ENCODE assay signal across 8 cellular contexts in the genomic region with DNA sequence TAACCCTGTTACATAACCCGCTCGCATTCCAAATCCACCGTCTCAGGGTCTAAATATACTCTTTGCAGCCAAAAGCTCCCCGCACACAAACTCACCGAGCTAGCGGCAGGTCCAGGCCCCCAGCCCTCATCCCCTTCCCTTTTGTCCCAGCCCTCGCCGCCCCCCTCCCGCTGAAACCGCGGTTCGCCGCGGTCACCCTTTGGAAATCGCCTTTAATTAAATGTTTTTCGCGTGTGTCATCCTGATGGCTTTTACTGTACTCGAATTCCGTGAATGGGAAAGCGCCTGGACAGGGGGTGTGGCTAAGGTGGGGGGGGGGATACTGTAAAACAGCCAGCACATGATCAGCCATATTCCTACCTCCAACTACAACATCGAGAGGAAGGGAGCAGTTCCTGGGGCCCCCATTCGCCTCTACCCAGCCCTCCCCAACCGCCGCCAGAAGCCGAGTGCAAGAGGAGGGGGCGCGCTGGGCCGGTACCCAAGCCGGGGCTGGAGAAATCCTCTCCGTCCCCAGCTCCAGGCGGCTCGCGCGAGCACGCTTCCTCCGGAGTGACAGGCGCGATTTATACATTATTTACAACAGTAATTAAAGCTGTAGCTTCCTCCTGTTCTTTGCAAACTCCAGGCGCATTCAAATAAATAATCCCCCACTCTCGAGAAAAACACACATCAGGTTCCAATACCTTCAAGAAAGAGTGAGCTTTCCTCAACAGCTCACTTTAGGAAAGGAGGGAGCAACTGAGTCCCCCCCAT. TPM values are rescaled to one million over a fixed set of nuclear protein-coding genes. Genes with fewer than 3 reads are reported as not detected.
A peak's percentile ranks its signal among the peaks of the same experiment; 100 is the strongest.
DNase-seq lines count a peak whose midpoint lies in the region; ATAC-seq and TF ChIP-seq lines count a peak whose summit lies in the region.

No MANE protein-coding gene starts in this region.

- no peaks in the 10 kb centered on the region for H3K27me3 ChIP-seq in vagina

- peaks cover 3% of the 10 kb centered on the region for H3K4me1 Mint-ChIP-seq in T-helper 2 cell treated with Interferon-gamma antibody and Interleukin-4, amounts not matched to agents 5 μg/mL and 100 μg/mL, for 36 hours (ENCODE audit: low read depth)
- H3K4me1 Mint-ChIP-seq in endothelial cell (ENCODE audit: unreplicated experiment) = peaks cover 43% of the 10 kb centered on the region

- no peak overlapping the region for H3K27ac Mint-ChIP-seq in T-helper 2 cell treated with Interferon-gamma antibody and Interleukin-4, amounts not matched to agents 5 μg/mL and 100 μg/mL, for 36 hours
- peak overlapping the region; percentile 67 for H3K27ac Mint-ChIP-seq in endothelial cell (ENCODE audit: unreplicated experiment)

- TF ChIP-seq POLR2A in vagina (IDR thresholded peaks at IDR 0.05) (no peak), GM18505 (IDR thresholded peaks at IDR 0.05; ENCODE audit: borderline replicate concordance, extremely low read depth, insufficient read depth, insufficient read length) (no peak)

- H3K4me1 ChIP-seq in mesodermal cell (ENCODE audit: control insufficient read depth, insufficient read depth, low read length, poor library complexity, severe bottlenecking) (peaks cover 5% of the 10 kb centered on the region), vagina (peaks cover 22% of the 10 kb centered on the region)

- H3K36me3 Mint-ChIP-seq in T-helper 2 cell treated with Interferon-gamma antibody and Interleukin-4, amounts not matched to agents 5 μg/mL and 100 μg/mL, for 36 hours (ENCODE audit: low read depth) = no peaks in the 10 kb centered on the region
- H3K36me3 Mint-ChIP-seq in endothelial cell (ENCODE audit: low read depth, unreplicated experiment) = no peaks in the 10 kb centered on the region

- H3K9me3 ChIP-seq in mesodermal cell (ENCODE audit: control insufficient read depth, low read length) = no peaks in the 10 kb centered on the region
- no peaks in the 10 kb centered on the region for H3K9me3 ChIP-seq in vagina

- intact Hi-C loops in vagina (cut with DNase I) = no loop called here

- DNase-seq in T-helper 2 cell treated with Interferon-gamma antibody and Interleukin-4, amounts not matched to agents 5 μg/mL and 100 μg/mL, for 36 hours (ENCODE audit: low spot score) = no peak
- no peak for DNase-seq in T-helper 2 cell
- peak; percentile 25 for DNase-seq in NCI-H82 treated with DMSO at 0.1 percent for 48 hours (lab: John Stamatoyannopoulos, UW; ENCODE audit: unreplicated experiment)
- DNase-seq in endothelial cell (ENCODE audit: low spot score) = peak; percentile 34
- DNase-seq in vagina (ENCODE audit: extremely low spot score in 2 of 2) = no peak
- DNase-seq in activated CD4-positive, CD25-positive, alpha-beta regulatory T cell treated with anti-CD3 and anti-CD28 coated beads, Interleukin-2, amount 50 U/mL, for 72 hours = no peak

- H3K4me3 Mint-ChIP-seq in T-helper 2 cell treated with Interferon-gamma antibody and Interleukin-4, amounts not matched to agents 5 μg/mL and 100 μg/mL, for 36 hours = peak overlapping the region; percentile 53
- peak overlapping the region; percentile 96 for H3K4me3 Mint-ChIP-seq in endothelial cell (ENCODE audit: unreplicated experiment)

- 1% methylated on average over 17 to 20 of the region's 40 CpGs for WGBS in mesodermal cell (ENCODE audit: insufficient coverage in 2 of 2), 2 experiments

- peaks cover 74% of the 10 kb centered on the region for H3K27me3 Mint-ChIP-seq in T-helper 2 cell treated with Interferon-gamma antibody and Interleukin-4, amounts not matched to agents 5 μg/mL and 100 μg/mL, for 36 hours (ENCODE audit: low read depth)
- no peaks in the 10 kb centered on the region for H3K27me3 Mint-ChIP-seq in endothelial cell (ENCODE audit: unreplicated experiment)

- H3K4me3 ChIP-seq in mesodermal cell (ENCODE audit: extremely low read depth, insufficient read depth, low read length, poor library complexity, severe bottlenecking) (peak overlapping the region; percentile 68), vagina (peak overlapping the region; percentile 69 to 84)

- no peak for ATAC-seq in GM18505 (IDR thresholded peaks at IDR 0.05; ENCODE audit: unreplicated experiment)

- H3K27ac ChIP-seq in mesodermal cell (ENCODE audit: low read depth, low read length, severe bottlenecking) (no peak overlapping the region), vagina (peak overlapping the region; percentile 79)

- TF ChIP-seq CTCF in endothelial cell (IDR thresholded peaks at IDR 0.05; ENCODE audit: unreplicated experiment) (no peak), vagina (IDR thresholded peaks at IDR 0.05) (no peak)

- H3K36me3 ChIP-seq in mesodermal cell (ENCODE audit: control insufficient read depth, insufficient read depth, low read length) (no peaks in the 10 kb centered on the region), vagina (no peaks in the 10 kb centered on the region)

- H3K9me3 Mint-ChIP-seq in T-helper 2 cell treated with Interferon-gamma antibody and Interleukin-4, amounts not matched to agents 5 μg/mL and 100 μg/mL, for 36 hours = no peaks in the 10 kb centered on the region
- no peaks in the 10 kb centered on the region for H3K9me3 Mint-ChIP-seq in endothelial cell (ENCODE audit: unreplicated experiment)

RNA-seq across cellular contexts. Expression of gene RORA, which starts 1.7 kb away (rescaled TPM):
- total RNA-seq in endothelial cell (ENCODE audit: unreplicated experiment) (27.1 TPM), vagina (69.0 TPM)
- polyA plus RNA-seq in mesodermal cell (2013, experiment 1 of 2) = 2.8 TPM
- polyA plus RNA-seq in mesodermal cell (2013, experiment 2 of 2) = 3.2 TPM

Comparison
In these comparisons a context has a peak if more than half of its experiments do, and no peak if none do; other contexts are left out.
1. DNase-seq: peak in NCI-H82 treated with DMSO at 0.1 percent for 48 hours (single experiment) and endothelial cell (single experiment); none in T-helper 2 cell treated with Interferon-gamma antibody and Interleukin-4, amounts not matched to agents 5 μg/mL and 100 μg/mL, for 36 hours (single experiment), T-helper 2 cell (0 of 5), vagina (0 of 2) and activated CD4-positive, CD25-positive, alpha-beta regulatory T cell treated with anti-CD3 and anti-CD28 coated beads, Interleukin-2, amount 50 U/mL, for 72 hours (single experiment).